In genomic region chr5:56366986-56367385, GRCh38 we compare ENCODE assay signal across 26 cellular contexts.
"Had no signal": no experiment of that assay in that cellular context is flagged by ENCODE, and none has a peak within 500 bp of the region (broad histone marks: within the 10 kb centered on the region; RNA-seq: fewer than 3 reads in every experiment).

No MANE protein-coding gene starts in this region.

- FAIRE-seq: urothelium cell line had no signal

- H3K36me3 Mint-ChIP-seq: memory B cell; natural killer cell treated with Interleukin-12 subunit alpha and Interleukin-12 subunit beta and Interleukin-15 and Interleukin-18, amount 100 ng/mL, for 72 hours; stimulated activated naive B cell treated with anti-CD40 and anti-IgM and Interleukin-4, amounts not matched to agents 10 μg/mL and 1 μg/mL and 100 μg/mL, for 72 hours had no signal

- H3K4me1 ChIP-seq: heart right ventricle, left ventricle myocardium inferior, right atrium auricular region, right lobe of liver, stomach, testis, thyroid gland, transverse colon, upper lobe of right lung had no signal

- H3K36me3 ChIP-seq: heart right ventricle, left ventricle myocardium inferior, ovary, right atrium auricular region, right lobe of liver, stomach, thyroid gland, transverse colon, upper lobe of right lung had no signal

- H3K27ac ChIP-seq: heart right ventricle, hepatocyte, left ventricle myocardium inferior, ovary, right atrium auricular region, right lobe of liver, skin epidermis, stomach, testis, thyroid gland, transverse colon, upper lobe of right lung had no signal

- H3K4me3 ChIP-seq: heart right ventricle, hepatocyte, left ventricle myocardium inferior, mucosa of descending colon, ovary, right atrium auricular region, right lobe of liver, skin epidermis, stomach, testis, thyroid gland, transverse colon, upper lobe of right lung had no signal

- H3K27me3 ChIP-seq: heart right ventricle, hepatocyte, ovary, right atrium auricular region, right lobe of liver, stomach, testis, thyroid gland, transverse colon, upper lobe of right lung had no signal

- H3K4me1 Mint-ChIP-seq: naive thymus-derived CD4-positive, alpha-beta T cell had no signal

- DNase-seq: heart right ventricle; islet precursor cell; left ventricle myocardium inferior; midbrain; mucosa of descending colon; naive thymus-derived CD4-positive, alpha-beta T cell; ovary; right lobe of liver; stimulated activated CD4-positive, alpha-beta T cell treated with anti-CD3 and anti-CD28 coated beads, Interleukin-12 subunit alpha, Interleukin-12 subunit beta, amount 100 ng/mL, for 4 hours; stimulated activated CD4-positive, alpha-beta T cell treated with anti-CD3 and anti-CD28 coated beads, Interleukin-15, amount 100 ng/mL, for 24 hours; stimulated activated CD4-positive, alpha-beta T cell treated with anti-CD3 and anti-CD28 coated beads, Interleukin-2, amount 100 ng/mL, for 24 hours; stimulated activated CD4-positive, alpha-beta T cell treated with anti-CD3 and anti-CD28 coated beads, Interleukin-4, amount 100 ng/mL, for 1 hour; stimulated activated naive B cell treated with anti-CD40 and anti-IgM and Interleukin-4, amounts not matched to agents 10 μg/mL and 1 μg/mL and 100 μg/mL, for 72 hours; stimulated activated naive CD8-positive, alpha-beta T cell treated with anti-CD3 and anti-CD28 coated beads, Interleukin-15, Interleukin-2, amounts not matched to agents 100 U/mL and 50 U/mL, for 24 hours; stomach; testis; thyroid gland; transverse colon; upper lobe of right lung had no signal

- H3K27me3 Mint-ChIP-seq: memory B cell; stimulated activated naive B cell treated with anti-CD40 and anti-IgM and Interleukin-4, amounts not matched to agents 10 μg/mL and 1 μg/mL and 100 μg/mL, for 72 hours had no signal

- H3K9me3 ChIP-seq: heart right ventricle, left ventricle myocardium inferior, mucosa of descending colon, ovary, right atrium auricular region, right lobe of liver, stomach, testis, thyroid gland, transverse colon, upper lobe of right lung had no signal

- H3K27ac Mint-ChIP-seq: memory B cell; naive thymus-derived CD4-positive, alpha-beta T cell; natural killer cell treated with Interleukin-12 subunit alpha and Interleukin-12 subunit beta and Interleukin-15 and Interleukin-18, amount 100 ng/mL, for 72 hours; progenitor cell of endocrine pancreas; stimulated activated naive B cell treated with anti-CD40 and anti-IgM and Interleukin-4, amounts not matched to agents 10 μg/mL and 1 μg/mL and 100 μg/mL, for 72 hours had no signal

- ATAC-seq: heart right ventricle; mucosa of descending colon; naive thymus-derived CD4-positive, alpha-beta T cell; natural killer cell treated with Interleukin-12 subunit alpha and Interleukin-12 subunit beta and Interleukin-15 and Interleukin-18, amount 100 ng/mL, for 72 hours; right lobe of liver; stimulated activated naive B cell treated with anti-CD40 and anti-IgM and Interleukin-4, amounts not matched to agents 10 μg/mL and 1 μg/mL and 100 μg/mL, for 72 hours; stimulated activated naive CD8-positive, alpha-beta T cell treated with anti-CD3 and anti-CD28 coated beads, Interleukin-15, Interleukin-2, amounts not matched to agents 100 U/mL and 50 U/mL, for 24 hours; upper lobe of right lung had no signal

- H3K4me3 Mint-ChIP-seq: memory B cell; naive thymus-derived CD4-positive, alpha-beta T cell; natural killer cell treated with Interleukin-12 subunit alpha and Interleukin-12 subunit beta and Interleukin-15 and Interleukin-18, amount 100 ng/mL, for 72 hours; stimulated activated naive B cell treated with anti-CD40 and anti-IgM and Interleukin-4, amounts not matched to agents 10 μg/mL and 1 μg/mL and 100 μg/mL, for 72 hours had no signal
